8 cellular contexts compared by ENCODE assay signal in genomic region chr16:56933828-56934598, GRCh38. TPM values are rescaled to one million over a fixed set of nuclear protein-coding genes. Genes with fewer than 3 reads are reported as not detected.
DNase-seq lines count a peak whose midpoint lies in the region; ATAC-seq, FAIRE-seq and TF ChIP-seq lines count a peak whose summit lies in the region.

No MANE protein-coding gene starts in this region.

- no peak for FAIRE-seq in pancreas (lab: Jason Lieb, UNC)

- 74 to 83% methylated on average over 6 to 8 of the region's 8 CpGs for WGBS in endodermal cell (ENCODE audit: insufficient coverage in 1 of 2, insufficient read length in 1 of 2), 2 experiments
- 3% methylated on average over 8 of the region's 8 CpGs for WGBS in pancreas, 2 donors

- H3K27me3 ChIP-seq in Caco-2 (replicated peaks; ENCODE audit: control insufficient read depth, insufficient read depth, low read length) = no peaks in the 10 kb centered on the region
- no peaks in the 10 kb centered on the region for H3K27me3 ChIP-seq in endodermal cell (ENCODE audit: control insufficient read depth, insufficient read depth, low read length, poor library complexity, severe bottlenecking)
- no peaks in the 10 kb centered on the region for H3K27me3 ChIP-seq in pancreas

- H3K4me2 ChIP-seq in OCI-LY7 (ENCODE audit: low read length) = peak overlapping the region; percentile 82

- peak overlapping the region; percentile 94 for H3K27ac ChIP-seq in OCI-LY7 (ENCODE audit: low read depth, low read length, poor library complexity, severe bottlenecking)
- no peak overlapping the region for H3K27ac ChIP-seq in endodermal cell (ENCODE audit: low read depth, low read length)
- peak overlapping the region; percentile 99 to 100 (median 99) for H3K27ac ChIP-seq in pancreas

- BruUV-seq in Caco-2 (replicated peaks; lab: Mats Ljungman, UMichigan) (TSS peak; percentile 21), OCI-LY7 (replicated peaks; lab: Mats Ljungman, UMichigan) (TSS peak; percentile 45)

- no peak for DNase-seq in Caco-2
- DNase-seq in OCI-LY7 (ENCODE audit: low spot score) = no peak
- DNase-seq in endodermal cell = no peak
- DNase-seq in pancreas = no peak
- no peak for DNase-seq in Kasumi-1 (lab: John Stamatoyannopoulos, UW)
- DNase-seq in activated CD4-positive, alpha-beta T cell treated with anti-CD3 and anti-CD28 coated beads, Interleukin-2, amount 50 U/mL, for 48 hours = no peak

- H3K4me1 Mint-ChIP-seq in Caco-2 (ENCODE audit: low read depth, unreplicated experiment) (peaks cover 18% of the 10 kb centered on the region), endodermal cell (peaks cover 25% of the 10 kb centered on the region)

- H3K9me3 ChIP-seq in Caco-2 = no peaks in the 10 kb centered on the region
- H3K9me3 ChIP-seq in OCI-LY7 (ENCODE audit: low read length) = no peaks in the 10 kb centered on the region
- no peaks in the 10 kb centered on the region for H3K9me3 ChIP-seq in endodermal cell (ENCODE audit: control insufficient read depth, low read length)
- no peaks in the 10 kb centered on the region for H3K9me3 ChIP-seq in pancreas

- POLR2A ChIA-PET in Caco-2 (lab: Charles Lee) = interaction anchor here (0.8 kb wide), 1 partner anchor 12 kb away, joined by 3 read pairs; no protein-coding TSS in a partner anchor
- POLR2A ChIA-PET in OCI-LY7 (lab: Charles Lee) = interaction anchor here (9.8 kb wide), 1 partner anchor 18 kb away, joined by 256 read pairs; no protein-coding TSS in a partner anchor

- CTCF ChIA-PET in Caco-2 (lab: Charles Lee) (no interaction called here), OCI-LY7 (lab: Charles Lee; ENCODE audit: unreplicated experiment) (no interaction called here)

- peak overlapping the region; percentile 81 for H3K4me3 ChIP-seq in Caco-2 (ENCODE audit: low read depth, low read length)
- peak overlapping the region; percentile 95 for H3K4me3 ChIP-seq in OCI-LY7 (ENCODE audit: low read depth, low read length, poor library complexity, severe bottlenecking)
- H3K4me3 ChIP-seq in endodermal cell (ENCODE audit: low read length) = peak overlapping the region; percentile 91
- peak overlapping the region; percentile 99 to 100 (median 99) for H3K4me3 ChIP-seq in pancreas

- TF ChIP-seq CTCF in Caco-2 (IDR thresholded peaks at IDR 0.05; ENCODE audit: insufficient read depth in 1 of 2, low read depth in 1 of 2, low read length in 1 of 2, severe bottlenecking in 1 of 2, unreplicated experiment in 1 of 2) (no peak), OCI-LY7 (conservative IDR thresholded peaks at IDR 0.05; ENCODE audit: low read length) (no peak), endodermal cell (conservative IDR thresholded peaks at IDR 0.05) (no peak), pancreas (IDR thresholded peaks at IDR 0.05) (no peak)

- H3K9ac ChIP-seq in endodermal cell (ENCODE audit: extremely low read depth, low read length, poor library complexity, severe bottlenecking) = peak overlapping the region; percentile 94

- no peak overlapping the region for H2AFZ ChIP-seq in OCI-LY7 (ENCODE audit: low read length)

- H3K27me3 Mint-ChIP-seq in Caco-2 (ENCODE audit: insufficient read depth, unreplicated experiment) = no peaks in the 10 kb centered on the region
- H3K27me3 Mint-ChIP-seq in endodermal cell (ENCODE audit: insufficient read depth) = no peaks in the 10 kb centered on the region

- no peaks in the 10 kb centered on the region for H3K9me2 ChIP-seq in OCI-LY7 (ENCODE audit: insufficient read depth, low read length)

- ATAC-seq in pancreas (no peak), GM19324 (IDR thresholded peaks at IDR 0.05; ENCODE audit: low FRiP score, unreplicated experiment) (no peak), GM21723 (IDR thresholded peaks at IDR 0.05; ENCODE audit: unreplicated experiment) (no peak)

- H3K4me1 ChIP-seq in Caco-2 (peaks cover 28% of the 10 kb centered on the region), OCI-LY7 (ENCODE audit: insufficient read depth, low read length, poor library complexity, severe bottlenecking) (peaks cover 69% of the 10 kb centered on the region), endodermal cell (ENCODE audit: control insufficient read depth, insufficient read depth, low read length) (no peaks in the 10 kb centered on the region), pancreas (peaks cover 10 to 56% (median 14%) of the 10 kb centered on the region in 3 donors)

- H3K36me3 ChIP-seq in Caco-2 (ENCODE audit: control insufficient read depth, insufficient read depth, low read length) = peaks cover 5% of the 10 kb centered on the region; the same call in 1 of the 2 replicates
- peaks cover 70% of the 10 kb centered on the region for H3K36me3 ChIP-seq in OCI-LY7 (ENCODE audit: insufficient read depth, low read length)
- H3K36me3 ChIP-seq in endodermal cell (ENCODE audit: control insufficient read depth, insufficient read depth, low read length) = peaks cover 54% of the 10 kb centered on the region
- peaks cover 2 to 58% (median 33%) of the 10 kb centered on the region in 3 donors for H3K36me3 ChIP-seq in pancreas

- H3K4me3 Mint-ChIP-seq in Caco-2 (ENCODE audit: unreplicated experiment) = peak overlapping the region; percentile 100
- H3K4me3 Mint-ChIP-seq in endodermal cell = peak overlapping the region; percentile 95

- intact Hi-C loops in Caco-2 (cut with micrococcal nuclease; ENCODE audit: unreplicated experiment) = loop anchor here (1.0 kb wide), 1 partner anchor 67 kb away; no protein-coding TSS in a partner anchor
- intact Hi-C loops in OCI-LY7 (cut with micrococcal nuclease; ENCODE audit: unreplicated experiment) = no loop called here
- intact Hi-C loops in pancreas (cut with DNase I) = loop anchor here in 1 of 3 donors (5.0 kb wide), 1 partner anchor 62 kb away; no protein-coding TSS in a partner anchor

- H3K27ac Mint-ChIP-seq in Caco-2 (ENCODE audit: unreplicated experiment) = peak overlapping the region; percentile 33
- H3K27ac Mint-ChIP-seq in endodermal cell = peak overlapping the region; percentile 58

- H3K36me3 Mint-ChIP-seq in Caco-2 (ENCODE audit: insufficient read depth, unreplicated experiment) (peaks cover 83% of the 10 kb centered on the region), endodermal cell (ENCODE audit: low read depth) (peaks cover 38% of the 10 kb centered on the region)

- peaks cover 71% of the 10 kb centered on the region for H3K79me2 ChIP-seq in OCI-LY7 (ENCODE audit: insufficient read depth, low read depth, low read length)

- H3K9me3 Mint-ChIP-seq in Caco-2 (ENCODE audit: unreplicated experiment) (no peaks in the 10 kb centered on the region), endodermal cell (no peaks in the 10 kb centered on the region)

- peaks cover 50% of the 10 kb centered on the region for H4K20me1 ChIP-seq in OCI-LY7 (ENCODE audit: insufficient read depth, low read length)

RNA-seq across cellular contexts. Expression of gene HERPUD1, which starts 2.1 kb away (rescaled TPM):
- total RNA-seq in Caco-2 (2022) (240 and 296 TPM in 2 replicates), OCI-LY7 (2022) (294 and 342 TPM in 2 replicates), endodermal cell (10 to 100 TPM; 21.5 to 40.6 TPM), pancreas (100 to 1,000 TPM; 165 to 298 (median 238) TPM)
- 121 and 140 TPM in 2 replicates for total RNA-seq in OCI-LY7 (2014; rRNA removed; shearing (Covaris generic))
- polyA plus RNA-seq in endodermal cell (2013, experiment 1 of 2) = 51.1 TPM
- 39.7 TPM for polyA plus RNA-seq in endodermal cell (2013, experiment 2 of 2)
- 100 to 1,000 TPM in 1 of 2 donors, 10 to 100 TPM in 1; 78.2 to 144 TPM for polyA plus RNA-seq in pancreas

RNA-seq across cellular contexts. Expression of gene CETP, which starts 27.7 kb away (rescaled TPM):
- total RNA-seq in Caco-2 (2022) (not detected in 2 replicates), OCI-LY7 (2022) (0.41 and 0.65 TPM in 2 replicates), endodermal cell (not detected), pancreas (under 1 TPM in 5 of 6 donors, not detected in 1; 0.12 to 0.28 (median 0.21) TPM)
- total RNA-seq in OCI-LY7 (2014; rRNA removed; shearing (Covaris generic)) = 0.54 and 0.67 TPM in 2 replicates
- not detected for polyA plus RNA-seq in endodermal cell (2013, experiment 1 of 2)
- polyA plus RNA-seq in endodermal cell (2013, experiment 2 of 2) = not detected
- polyA plus RNA-seq in pancreas = 1 to 10 TPM in 1 of 2 donors, under 1 TPM in 1; 0.26 to 1.0 TPM

RNA-seq across cellular contexts. Expression of gene NLRC5, which starts 55.3 kb away (rescaled TPM):
- total RNA-seq in Caco-2 (2022) = 1.6 and 1.9 TPM in 2 replicates
- 156 and 199 TPM in 2 replicates for total RNA-seq in OCI-LY7 (2014; rRNA removed; shearing (Covaris generic))
- 305 and 310 TPM in 2 replicates for total RNA-seq in OCI-LY7 (2022)
- total RNA-seq in endodermal cell = under 1 TPM; 0.64 to 0.97 TPM
- polyA plus RNA-seq in endodermal cell (2013, experiment 1 of 2) = 0.21 TPM
- 0.12 TPM for polyA plus RNA-seq in endodermal cell (2013, experiment 2 of 2)
- total RNA-seq in pancreas = 10 to 100 TPM in 2 of 6 donors, 1 to 10 TPM in 4; 4.6 to 18.5 (median 6.0) TPM
- polyA plus RNA-seq in pancreas = 10 to 100 TPM; 20.1 to 26.6 TPM

Comparison
In these comparisons a context has a peak if more than half of its experiments do, and no peak if none do; other contexts are left out.
1. RNA of gene NLRC5, which starts 55.3 kb away (total RNA-seq): 156 to 310 TPM in OCI-LY7; 4.6 to 18.5 TPM in pancreas, 1.6 to 1.9 TPM in Caco-2 and 0.64 to 0.97 TPM in endodermal cell; every median in the first group is over 4 times any median in the second.
2. Peak in every context shown above with its lines, with median percentiles within 50 percentile points of each other: H3K4me3 ChIP-seq.